12 cellular contexts compared by ENCODE assay signal in the genomic region with DNA sequence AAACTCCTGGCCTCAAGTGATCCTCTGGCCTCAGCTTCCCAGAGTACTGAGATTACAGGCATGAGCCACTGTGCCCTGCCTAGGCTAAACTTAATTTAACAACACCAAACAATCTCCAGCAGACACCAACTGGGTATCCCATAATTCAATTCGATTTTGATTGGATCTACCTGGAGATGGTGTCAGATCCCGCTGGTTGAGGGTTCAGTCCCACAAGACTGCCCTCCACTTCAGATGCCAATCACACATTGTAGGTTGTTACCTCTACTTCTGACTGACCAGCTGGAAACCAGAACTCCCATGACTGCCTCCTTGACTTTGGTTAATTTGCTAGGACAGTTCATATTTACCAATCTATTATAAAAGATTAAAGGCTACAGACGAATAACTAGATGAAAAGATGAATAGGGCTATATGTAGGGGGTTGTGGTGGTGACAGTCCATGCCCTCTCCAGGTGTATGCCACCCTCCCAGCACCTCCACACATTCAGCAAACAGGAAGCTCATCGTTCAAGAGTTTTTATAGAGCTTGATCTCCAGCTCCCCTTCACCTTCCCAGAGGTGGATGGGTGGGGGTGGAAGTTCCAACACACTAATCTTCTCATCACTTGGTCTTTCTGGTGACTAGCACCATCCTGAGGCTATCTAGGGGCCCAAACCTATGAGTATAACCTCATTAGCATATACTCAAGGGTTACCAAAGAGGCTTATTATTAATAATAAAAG. TPM values are rescaled to one million over a fixed set of nuclear protein-coding genes. Genes with fewer than 3 reads are reported as not detected.
A peak's percentile ranks its signal among the peaks of the same experiment; 100 is the strongest.
DNase-seq lines count a peak whose midpoint lies in the region; ATAC-seq and TF ChIP-seq lines count a peak whose summit lies in the region.
"Had no signal": no experiment of that assay in that cellular context is flagged by ENCODE, and none has a peak within 500 bp of the region (broad histone marks: within the 10 kb centered on the region; RNA-seq: fewer than 3 reads in every experiment).

No MANE protein-coding gene starts in this region.

- H3K27ac ChIP-seq in OCI-LY1 (ENCODE audit: low read depth, low read length, poor library complexity, severe bottlenecking): peak overlapping the region; percentile 86
- peak overlapping the region; percentile 11 to 100 (median 87) for H3K27ac ChIP-seq in spleen
- H3K27ac ChIP-seq in A673 (ENCODE audit: low read depth, low read length, poor library complexity, severe bottlenecking): no peak overlapping the region
- H3K27ac ChIP-seq in mammary epithelial cell (ENCODE audit: insufficient read depth, low read depth, low read length): no peak overlapping the region
- H3K27ac ChIP-seq: brain microvascular endothelial cell, hepatocyte had no signal

- H3K79me2 ChIP-seq in OCI-LY1 (ENCODE audit: insufficient read depth, low read length) (no peaks in the 10 kb centered on the region), mammary epithelial cell (ENCODE audit: insufficient read depth, low read length) (peaks cover 4% of the 10 kb centered on the region)

- peaks cover 63% of the 10 kb centered on the region for H3K4me1 ChIP-seq in OCI-LY1 (ENCODE audit: insufficient read depth, low read length, severe bottlenecking)
- peaks cover 71 to 100% (median 97%) of the 10 kb centered on the region in 6 donors for H3K4me1 ChIP-seq in spleen
- peaks cover 15% of the 10 kb centered on the region for H3K4me1 ChIP-seq in A673 (ENCODE audit: insufficient read depth, low read length, poor library complexity, severe bottlenecking)
- H3K4me1 ChIP-seq in mammary epithelial cell (ENCODE audit: insufficient read depth, low read length): no peaks in the 10 kb centered on the region

- no peaks in the 10 kb centered on the region for H4K20me1 ChIP-seq in OCI-LY1 (ENCODE audit: insufficient read depth, low read length)
- H4K20me1 ChIP-seq in mammary epithelial cell (ENCODE audit: insufficient read depth, low read length): no peaks in the 10 kb centered on the region

- peak overlapping the region; percentile 91 for H3K27ac Mint-ChIP-seq in activated naive CD8-positive, alpha-beta T cell treated with anti-CD3 and anti-CD28 coated beads, Interleukin-2, amount 10 ng/mL, durations not matched to agents 7 days and 5 days

- H3K9me3 ChIP-seq in OCI-LY1 (ENCODE audit: low read length) (no peaks in the 10 kb centered on the region), spleen (no peaks in the 10 kb centered on the region), A673 (ENCODE audit: low read depth, low read length, poor library complexity, severe bottlenecking) (no peaks in the 10 kb centered on the region), mammary epithelial cell (replicated peaks; ENCODE audit: insufficient read depth, low read length) (no peaks in the 10 kb centered on the region)

- POLR2A ChIA-PET in activated naive CD8-positive, alpha-beta T cell treated with anti-CD3 and anti-CD28 coated beads, Interleukin-2, amount 10 ng/mL, durations not matched to agents 7 days and 5 days (lab: Charles Lee): interaction anchor here (0.7 to 24.8 kb wide), 8 partner anchors 3 to 170 kb away, joined by 3 to 1864 read pairs (median 215); partner anchors contain the start of genes B2M, PATL2, SPG11 and TRIM69
- POLR2A ChIA-PET in A673 (lab: Charles Lee; ENCODE audit: low non-redundant PET): interaction anchor here (0.6 kb wide), 1 partner anchor 698 kb away, joined by 4 read pairs; no protein-coding TSS in a partner anchor

- ATAC-seq in activated naive CD8-positive, alpha-beta T cell treated with anti-CD3 and anti-CD28 coated beads, Interleukin-2, amount 10 ng/mL, durations not matched to agents 7 days and 5 days (ENCODE audit: low read depth): peak; percentile 4

- no peak overlapping the region for H3K9ac ChIP-seq in OCI-LY1 (ENCODE audit: low read length)
- H3K9ac ChIP-seq in mammary epithelial cell (ENCODE audit: insufficient read depth, low read length): no peak overlapping the region

- TF ChIP-seq CTCF in OCI-LY1 (IDR thresholded peaks at IDR 0.05; ENCODE audit: low read length) (no peak), spleen (IDR thresholded peaks at IDR 0.05 in 8 of 11, conservative IDR thresholded peaks at IDR 0.05 in 3 of 11) (no peak), A673 (conservative IDR thresholded peaks at IDR 0.05; ENCODE audit: low read depth, low read length) (no peak), mammary epithelial cell (conservative IDR thresholded peaks at IDR 0.05 in 1 of 2, IDR thresholded peaks at IDR 0.05 in 1 of 2; ENCODE audit: extremely low read depth in 1 of 2, insufficient read depth in 1 of 2, low read depth in 1 of 2, low read length in 2 of 2) (no peak)

- no peaks in the 10 kb centered on the region for H3K9me2 ChIP-seq in OCI-LY1 (ENCODE audit: low read depth, low read length)

- H3K36me3 Mint-ChIP-seq in activated naive CD8-positive, alpha-beta T cell treated with anti-CD3 and anti-CD28 coated beads, Interleukin-2, amount 10 ng/mL, durations not matched to agents 7 days and 5 days: peaks cover 42% of the 10 kb centered on the region

- intact Hi-C loops in spleen (cut with DNase I; ENCODE audit: low total_unique reads): no loop called here
- intact Hi-C loops in A673 (cut with micrococcal nuclease; ENCODE audit: unreplicated experiment): loop anchor here (10.0 kb wide), 2 partner anchors 296 to 304 kb away; partner anchors contain the start of genes CTDSPL2 and SORD
- intact Hi-C loops in mammary epithelial cell (cut with micrococcal nuclease): no loop called here

- H3K27me3 ChIP-seq in OCI-LY1 (ENCODE audit: insufficient read depth, low read length) (no peaks in the 10 kb centered on the region), spleen (replicated peaks in 1 of 7) (no peaks in the 10 kb centered on the region), A673 (replicated peaks; ENCODE audit: insufficient read depth, low read depth, low read length, poor library complexity) (no peaks in the 10 kb centered on the region), mammary epithelial cell (ENCODE audit: insufficient read depth, low read length) (no peaks in the 10 kb centered on the region)
- H3K27me3 ChIP-seq: brain microvascular endothelial cell, hepatocyte had no signal

- H3K9me3 Mint-ChIP-seq in activated naive CD8-positive, alpha-beta T cell treated with anti-CD3 and anti-CD28 coated beads, Interleukin-2, amount 10 ng/mL, durations not matched to agents 7 days and 5 days: no peaks in the 10 kb centered on the region

- peaks cover 71% of the 10 kb centered on the region for H3K4me1 Mint-ChIP-seq in activated naive CD8-positive, alpha-beta T cell treated with anti-CD3 and anti-CD28 coated beads, Interleukin-2, amount 10 ng/mL, durations not matched to agents 7 days and 5 days

- H3K27me3 Mint-ChIP-seq in activated naive CD8-positive, alpha-beta T cell treated with anti-CD3 and anti-CD28 coated beads, Interleukin-2, amount 10 ng/mL, durations not matched to agents 7 days and 5 days: no peaks in the 10 kb centered on the region

- DNase-seq in activated effector memory CD4-positive, alpha-beta T cell treated with anti-CD3 and anti-CD28 coated beads, Interleukin-2, amount 50 U/mL, for 16 hours: peak; percentile 69
- DNase-seq in activated effector memory CD4-positive, alpha-beta T cell treated with Interleukin-2 at 50 U/mL for 16 hours: no peak
- no peak for DNase-seq in activated naive CD8-positive, alpha-beta T cell treated with anti-CD3 and anti-CD28 coated beads, Interleukin-2, amount 10 ng/mL, durations not matched to agents 7 days and 5 days
- no peak for DNase-seq in spleen
- DNase-seq in A673 (ENCODE audit: low spot score): no peak
- DNase-seq in mammary epithelial cell: no peak
- no peak for DNase-seq in hepatic stellate cell (ENCODE audit: low spot score)
- DNase-seq: brain microvascular endothelial cell had no signal

- TF ChIP-seq POLR2A in spleen (IDR thresholded peaks at IDR 0.05): peak in 1 of 3 donors; percentile 6

- H2AFZ ChIP-seq in OCI-LY1 (ENCODE audit: low read length): no peak overlapping the region
- no peak overlapping the region for H2AFZ ChIP-seq in mammary epithelial cell (ENCODE audit: low read depth, low read length)
- H2AFZ ChIP-seq: hepatocyte had no signal

- H3K4me3 ChIP-seq in OCI-LY1 (ENCODE audit: low read depth, low read length, poor library complexity, severe bottlenecking) (no peak overlapping the region), spleen (peak overlapping the region in 1 of 8 donors; percentile 91), A673 (ENCODE audit: low read depth, low read length, poor library complexity, severe bottlenecking) (no peak overlapping the region), mammary epithelial cell (replicated peaks in 1 of 3; ENCODE audit: insufficient read depth in 1 of 3, low read depth in 2 of 3, low read length in 3 of 3) (no peak overlapping the region)
- H3K4me3 ChIP-seq: hepatocyte had no signal

- in situ Hi-C loops in mammary epithelial cell (cut with MboI; ENCODE audit: low sequenced_read_pairs in 2 of 2): loop anchor here in 1 of 2 donors (10.0 kb wide), 1 partner anchor 56 kb away; the partner anchor contains the start of gene SPG11

- H3K36me3 ChIP-seq in OCI-LY1 (ENCODE audit: insufficient read depth, low read length): peaks cover 33% of the 10 kb centered on the region
- H3K36me3 ChIP-seq in spleen: peaks cover 4 to 48% (median 37%) of the 10 kb centered on the region in 6 donors
- H3K36me3 ChIP-seq in A673 (ENCODE audit: insufficient read depth, low read length, poor library complexity, severe bottlenecking): peaks cover 35% of the 10 kb centered on the region
- peaks cover 23% of the 10 kb centered on the region for H3K36me3 ChIP-seq in mammary epithelial cell (ENCODE audit: insufficient read depth, low read length)

- CTCF ChIA-PET in A673 (lab: Charles Lee) (no interaction called here), mammary epithelial cell (lab: Charles Lee; ENCODE audit: low non-redundant PET) (no interaction called here)

- dilution Hi-C loops in mammary epithelial cell (cut with HindIII; ENCODE audit: low sequenced_read_pairs): no loop called here

- H3K4me2 ChIP-seq in OCI-LY1 (ENCODE audit: low read length) (no peak overlapping the region), mammary epithelial cell (ENCODE audit: insufficient read depth, low read depth, low read length) (no peak overlapping the region)
- H3K4me2 ChIP-seq: hepatocyte had no signal

- peak overlapping the region; percentile 22 for H3K4me3 Mint-ChIP-seq in activated naive CD8-positive, alpha-beta T cell treated with anti-CD3 and anti-CD28 coated beads, Interleukin-2, amount 10 ng/mL, durations not matched to agents 7 days and 5 days

- BruUV-seq in A673 (replicated peaks; lab: Mats Ljungman, UMichigan): no TSS peak
- BruUV-seq in mammary epithelial cell (replicated peaks; lab: Mats Ljungman, UMichigan): no TSS peak

- WGBS in spleen, 5 donors: 72 to 86% (median 80%) methylated on average over 4 of the region's 4 CpGs
- 100% methylated on average over 4 of the region's 4 CpGs for WGBS in mammary epithelial cell (ENCODE audit: low coverage, missing lambda C conversion rate)

- H3F3A ChIP-seq in OCI-LY1 (ENCODE audit: insufficient read depth, low read length): peaks cover 4% of the 10 kb centered on the region; the same call in 1 of the 2 replicates

RNA-seq across cellular contexts. Expression of gene B2M, which starts 9.3 kb away (rescaled TPM):
- total RNA-seq in activated naive CD8-positive, alpha-beta T cell treated with anti-CD3 and anti-CD28 coated beads, Interleukin-2, amount 10 ng/mL, durations not matched to agents 7 days and 5 days: 1,000 to 10,000 TPM; 7,848 to 8,493 TPM
- total RNA-seq in spleen (over 10,000 TPM in 1 of 7 donors, 1,000 to 10,000 TPM in 6; 5,238 to 10,333 (median 6,268) TPM), A673 (2021) (1,596 and 1,873 TPM in 2 replicates), mammary epithelial cell (100 to 1,000 TPM; 416 to 518 TPM)
- polyA plus RNA-seq in spleen (1,000 to 10,000 TPM; 3,969 to 5,676 (median 5,369) TPM), mammary epithelial cell (2,230 TPM)
- 465 TPM for polyA minus RNA-seq in mammary epithelial cell

RNA-seq across cellular contexts. Expression of gene PATL2, which starts 9.5 kb away (rescaled TPM):
- total RNA-seq in activated naive CD8-positive, alpha-beta T cell treated with anti-CD3 and anti-CD28 coated beads, Interleukin-2, amount 10 ng/mL, durations not matched to agents 7 days and 5 days: 10 to 100 TPM; 55.2 TPM
- total RNA-seq in spleen: 10 to 100 TPM; 17.0 to 36.9 (median 28.3) TPM
- 10 to 100 TPM; 26.0 to 64.2 (median 35.6) TPM for polyA plus RNA-seq in spleen
- 1.2 and 1.6 TPM in 2 replicates for total RNA-seq in A673 (2021)
- not detected for total RNA-seq in mammary epithelial cell
- 0.12 TPM for polyA plus RNA-seq in mammary epithelial cell
- polyA minus RNA-seq in mammary epithelial cell: not detected
- total RNA-seq: endothelial cell of umbilical vein, lung microvascular endothelial cell had no signal

RNA-seq across cellular contexts. Expression of gene TRIM69, which starts 15.7 kb away (rescaled TPM):
- total RNA-seq in activated naive CD8-positive, alpha-beta T cell treated with anti-CD3 and anti-CD28 coated beads, Interleukin-2, amount 10 ng/mL, durations not matched to agents 7 days and 5 days: 10 to 100 TPM; 55.7 to 59.3 TPM
- total RNA-seq in spleen: 10 to 100 TPM; 24.7 to 54.9 (median 46.9) TPM
- polyA plus RNA-seq in spleen: 10 to 100 TPM; 16.4 to 44.5 (median 22.3) TPM
- 61.0 and 64.4 TPM in 2 replicates for total RNA-seq in A673 (2021)
- 1 to 10 TPM; 7.7 to 9.0 TPM for total RNA-seq in mammary epithelial cell
- polyA plus RNA-seq in mammary epithelial cell: 4.5 TPM
- 32.9 TPM for polyA minus RNA-seq in mammary epithelial cell

RNA-seq across cellular contexts. Expression of gene SPG11, which starts 57.2 kb away (rescaled TPM):
- total RNA-seq in activated naive CD8-positive, alpha-beta T cell treated with anti-CD3 and anti-CD28 coated beads, Interleukin-2, amount 10 ng/mL, durations not matched to agents 7 days and 5 days: 100 to 1,000 TPM; 110 TPM
- total RNA-seq in spleen: 100 to 1,000 TPM; 119 to 218 (median 143) TPM
- polyA plus RNA-seq in spleen: 10 to 100 TPM; 37.4 to 53.2 (median 41.2) TPM
- total RNA-seq in A673 (2021): 55.4 and 68.5 TPM in 2 replicates
- total RNA-seq in mammary epithelial cell: 10 to 100 TPM; 55.4 to 76.2 TPM
- 37.3 TPM for polyA plus RNA-seq in mammary epithelial cell
- 192 TPM for polyA minus RNA-seq in mammary epithelial cell

Comparison
In these comparisons a context has a peak if more than half of its experiments do, and no peak if none do; other contexts are left out.
1. H3K27ac ChIP-seq: peak in OCI-LY1 (single experiment) and spleen (8 of 8); none in A673 (single experiment) and mammary epithelial cell (single experiment).